ENCODE assay signal across 10 cellular contexts in the genomic region with DNA sequence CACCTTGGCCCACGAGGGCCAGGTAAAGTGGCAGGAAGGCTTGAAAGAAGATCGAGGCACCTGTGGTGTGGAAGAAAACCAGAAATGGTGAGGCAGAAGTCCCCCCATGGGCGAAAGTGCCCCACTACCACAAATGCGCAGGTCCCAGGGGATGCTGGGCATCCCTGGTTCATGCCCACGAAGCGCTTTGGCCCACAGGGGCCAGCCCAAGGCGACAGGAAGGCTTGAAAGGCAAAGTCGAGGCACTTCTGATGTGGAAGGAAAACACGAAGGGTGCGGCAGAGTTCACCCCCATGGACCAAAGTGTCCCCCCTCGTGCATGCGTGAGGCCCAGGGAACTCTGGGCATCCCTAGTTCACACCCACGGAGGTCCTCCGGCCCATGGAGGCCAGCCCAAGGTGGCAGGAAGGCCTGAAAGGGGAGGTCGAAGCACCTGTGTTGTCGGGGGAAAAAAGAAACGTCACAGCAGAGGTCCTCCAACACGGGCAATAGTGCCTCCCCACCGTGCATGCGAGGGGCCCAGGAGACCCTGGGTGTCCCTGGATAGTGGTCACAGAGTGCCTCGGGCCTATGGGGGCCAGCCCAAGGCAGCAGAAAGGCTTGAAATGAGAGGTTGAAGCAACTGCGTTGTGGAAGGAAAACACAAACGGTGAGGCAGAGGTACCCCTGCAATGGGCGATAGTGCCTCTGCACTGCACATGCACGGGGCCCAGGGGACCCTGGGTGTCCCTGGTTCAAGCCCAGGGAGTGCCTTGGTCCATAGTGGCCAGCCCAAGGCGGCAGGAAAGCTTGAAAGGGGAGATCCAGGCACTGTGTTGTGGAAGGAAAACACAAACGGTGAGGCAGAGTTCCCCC.
DNase-seq lines count a peak whose midpoint lies in the region; ATAC-seq and TF ChIP-seq lines count a peak whose summit lies in the region.
"Had no signal": no experiment of that assay in that cellular context is flagged by ENCODE, and none has a peak within 500 bp of the region (broad histone marks: within the 10 kb centered on the region; RNA-seq: fewer than 3 reads in every experiment).

No MANE protein-coding gene starts in this region.

- H3K4me1 Mint-ChIP-seq in activated T-cell treated with anti-CD3 and anti-CD28 coated beads, Interleukin-2, amount 50 U/mL, for 4 hours (ENCODE audit: low read depth): no peaks in the 10 kb centered on the region
- no peaks in the 10 kb centered on the region for H3K4me1 Mint-ChIP-seq in stimulated activated naive B cell treated with anti-CD40 and anti-IgM and Interleukin-4, amounts not matched to agents 10 μg/mL and 1 μg/mL and 100 μg/mL, for 72 hours
- H3K4me1 Mint-ChIP-seq: naive B cell had no signal

- in situ Hi-C loops in GM13977 (cut with MboI; ENCODE audit: low pct_unique_long_range_greater_than_20kb, low sequenced_read_pairs, unreplicated experiment): no loop called here

- no peak overlapping the region for H3K4me3 Mint-ChIP-seq in activated T-cell treated with anti-CD3 and anti-CD28 coated beads, Interleukin-2, amount 50 U/mL, for 4 hours
- H3K4me3 Mint-ChIP-seq in stimulated activated naive B cell treated with anti-CD40 and anti-IgM and Interleukin-4, amounts not matched to agents 10 μg/mL and 1 μg/mL and 100 μg/mL, for 72 hours: no peak overlapping the region
- H3K4me3 Mint-ChIP-seq: naive B cell had no signal

- no peaks in the 10 kb centered on the region for H3K36me3 Mint-ChIP-seq in activated T-cell treated with anti-CD3 and anti-CD28 coated beads, Interleukin-2, amount 50 U/mL, for 4 hours (ENCODE audit: insufficient read depth)
- H3K36me3 Mint-ChIP-seq in stimulated activated naive B cell treated with anti-CD40 and anti-IgM and Interleukin-4, amounts not matched to agents 10 μg/mL and 1 μg/mL and 100 μg/mL, for 72 hours: peaks cover 5 to 7% of the 10 kb centered on the region in 2 donors

- DNase-seq in GM13977 (ENCODE audit: low spot score) (peak; percentile 3), left lobe of liver (ENCODE audit: low spot score) (peak; percentile 26), epidermal melanocyte (ENCODE audit: insufficient read length, low spot score) (no peak)
- peak; percentile 3 for DNase-seq in activated T-cell treated with anti-CD3 and anti-CD28 coated beads, Interleukin-2, amount 50 U/mL, for 4 hours
- DNase-seq in stimulated activated naive B cell treated with anti-CD40 and anti-IgM and Interleukin-4, amounts not matched to agents 10 μg/mL and 1 μg/mL and 100 μg/mL, for 72 hours: no peak
- DNase-seq: DMS 273 treated with DMSO at 0.1 percent for 48 hours, naive B cell, NCI-H2029 treated with DMSO at 0.1 percent for 48 hours had no signal

- H3K9me3 Mint-ChIP-seq in activated T-cell treated with anti-CD3 and anti-CD28 coated beads, Interleukin-2, amount 50 U/mL, for 4 hours: peaks cover 7% of the 10 kb centered on the region
- H3K9me3 Mint-ChIP-seq in stimulated activated naive B cell treated with anti-CD40 and anti-IgM and Interleukin-4, amounts not matched to agents 10 μg/mL and 1 μg/mL and 100 μg/mL, for 72 hours: peaks cover 26 to 27% of the 10 kb centered on the region in 2 donors

- peak overlapping the region; percentile 31 for H3K27ac Mint-ChIP-seq in stimulated activated naive B cell treated with anti-CD40 and anti-IgM and Interleukin-4, amounts not matched to agents 10 μg/mL and 1 μg/mL and 100 μg/mL, for 72 hours
- H3K27ac Mint-ChIP-seq: naive B cell had no signal

- no peaks in the 10 kb centered on the region for H3K27me3 Mint-ChIP-seq in activated T-cell treated with anti-CD3 and anti-CD28 coated beads, Interleukin-2, amount 50 U/mL, for 4 hours (ENCODE audit: low read depth)
- no peaks in the 10 kb centered on the region for H3K27me3 Mint-ChIP-seq in stimulated activated naive B cell treated with anti-CD40 and anti-IgM and Interleukin-4, amounts not matched to agents 10 μg/mL and 1 μg/mL and 100 μg/mL, for 72 hours
- H3K27me3 Mint-ChIP-seq: naive B cell had no signal

- no peak for ATAC-seq in activated T-cell treated with anti-CD3 and anti-CD28 coated beads, Interleukin-2, amount 50 U/mL, for 4 hours
- ATAC-seq in left lobe of liver: no peak
- no peak for ATAC-seq in stimulated activated naive B cell treated with anti-CD40 and anti-IgM and Interleukin-4, amounts not matched to agents 10 μg/mL and 1 μg/mL and 100 μg/mL, for 72 hours (replicated peaks)
- ATAC-seq in GM21786 (IDR thresholded peaks at IDR 0.05; ENCODE audit: unreplicated experiment): no peak
- no peak for ATAC-seq in GM19328 (IDR thresholded peaks at IDR 0.05; ENCODE audit: unreplicated experiment)

- TF ChIP-seq CTCF in GM13977 (IDR thresholded peaks at IDR 0.05; ENCODE audit: extremely low read depth, insufficient read depth, missing control alignments): no peak

Comparison
In these comparisons a context has a peak if more than half of its experiments do, and no peak if none do; other contexts are left out.
1. DNase-seq: peak in GM13977 (single experiment), activated T-cell treated with anti-CD3 and anti-CD28 coated beads, Interleukin-2, amount 50 U/mL, for 4 hours (single experiment) and left lobe of liver (single experiment); none in stimulated activated naive B cell treated with anti-CD40 and anti-IgM and Interleukin-4, amounts not matched to agents 10 μg/mL and 1 μg/mL and 100 μg/mL, for 72 hours (single experiment) and epidermal melanocyte (single experiment).